13 cellular contexts compared by ENCODE assay signal in the genomic region with DNA sequence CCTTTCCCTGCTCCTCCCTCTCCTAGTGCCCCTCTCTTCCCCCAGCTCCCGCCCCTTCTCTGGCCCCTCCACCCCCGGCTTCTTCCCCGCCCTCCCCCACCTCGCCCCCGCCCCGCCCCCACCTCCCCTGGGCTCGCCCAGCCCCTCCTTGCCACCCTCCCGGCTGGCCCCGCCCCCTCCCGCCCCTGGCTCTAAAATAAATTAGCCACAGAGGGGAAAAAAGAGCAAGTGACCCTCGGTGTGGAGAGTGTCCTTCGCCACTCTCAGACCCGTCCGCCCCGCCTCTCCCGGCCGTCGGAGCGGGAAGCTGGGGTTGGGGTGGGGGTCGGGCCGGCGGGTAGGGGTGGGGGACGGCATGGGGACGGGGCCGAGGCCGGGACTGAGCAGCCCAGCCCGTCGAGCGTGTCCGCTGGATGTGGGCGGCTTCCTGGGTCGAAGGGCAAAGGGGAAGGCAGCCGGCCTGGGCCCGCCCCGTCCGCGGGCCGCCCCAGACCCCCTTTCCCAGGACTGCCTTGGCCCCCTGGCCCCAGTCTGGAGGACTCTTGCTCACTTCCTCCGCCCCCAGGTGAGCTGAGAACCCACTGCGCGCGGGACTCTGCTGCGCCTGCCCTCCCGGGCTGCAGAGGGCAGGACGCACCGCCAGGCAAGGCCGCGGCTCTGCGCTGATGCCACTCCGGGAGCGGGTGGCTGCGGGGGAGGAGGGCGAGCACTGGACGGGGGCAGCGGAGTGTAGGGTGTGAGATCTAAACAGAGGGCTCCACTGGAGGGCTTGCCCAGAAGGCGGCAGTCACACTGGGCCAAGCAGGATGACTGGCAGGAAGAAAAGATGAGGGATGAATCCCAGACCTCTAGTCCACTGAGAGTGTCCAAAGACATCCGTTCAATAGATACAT. TPM values are rescaled to one million over a fixed set of nuclear protein-coding genes. Genes with fewer than 3 reads are reported as not detected.
A peak's percentile ranks its signal among the peaks of the same experiment; 100 is the strongest.
DNase-seq lines count a peak whose midpoint lies in the region; TF ChIP-seq lines count a peak whose summit lies in the region.
"Had no signal": no experiment of that assay in that cellular context is flagged by ENCODE, and none has a peak within 500 bp of the region (broad histone marks: within the 10 kb centered on the region; RNA-seq: fewer than 3 reads in every experiment).

No MANE protein-coding gene starts in this region.

- H3K4me3 ChIP-seq in iPS-11a (ENCODE audit: low read depth, low read length) (peak overlapping the region; percentile 33), ovary (peak overlapping the region; percentile 31), GM23248 (no peak overlapping the region)

- TF ChIP-seq CTCF in ovary (IDR thresholded peaks at IDR 0.05): no peak

- intact Hi-C loops in ovary (cut with DNase I): no loop called here

- H3K9ac ChIP-seq in GM23248: no peak overlapping the region

- no peaks in the 10 kb centered on the region for H3F3A ChIP-seq in GM23248 (ENCODE audit: insufficient read depth)

- no peaks in the 10 kb centered on the region for H3K79me2 ChIP-seq in GM23248 (ENCODE audit: insufficient read depth)

- no peaks in the 10 kb centered on the region for H3K27me3 ChIP-seq in ovary
- peaks cover 40% of the 10 kb centered on the region for H3K27me3 ChIP-seq in GM23248 (replicated peaks; ENCODE audit: insufficient read depth)

- H3K9me2 ChIP-seq in GM23248 (ENCODE audit: insufficient read depth): no peaks in the 10 kb centered on the region

- no peak overlapping the region for H2AFZ ChIP-seq in GM23248

- H3K36me3 ChIP-seq in ovary: no peaks in the 10 kb centered on the region
- no peaks in the 10 kb centered on the region for H3K36me3 ChIP-seq in GM23248 (ENCODE audit: low read depth)

- no peak for TF ChIP-seq EP300 in ovary (IDR thresholded peaks at IDR 0.05)

- H3K9me3 ChIP-seq in ovary: no peaks in the 10 kb centered on the region
- no peaks in the 10 kb centered on the region for H3K9me3 ChIP-seq in GM23248 (ENCODE audit: low read depth)

- H3K27ac ChIP-seq in ovary: no peak overlapping the region
- H3K27ac ChIP-seq in GM23248: no peak overlapping the region

- in situ Hi-C loops in ACHN (cut with HindIII; ENCODE audit: low pct_ligation_motif_present, low pct_unique_long_range_greater_than_20kb, low sequenced_read_pairs) (no loop called here), GM23248 (cut with MboI) (no loop called here)

- DNase-seq in ACHN: peak; percentile 73
- DNase-seq in HuH-7.5 (ENCODE audit: low spot score): peak; percentile 92
- no peak for DNase-seq in ovary
- no peak for DNase-seq in stimulated activated CD4-positive, alpha-beta T cell treated with anti-CD3 and anti-CD28 coated beads, Interleukin-15, amount 100 ng/mL, for 24 hours
- no peak for DNase-seq in GM23248
- DNase-seq in T-helper 1 cell: no peak
- no peak for DNase-seq in activated naive CD4-positive, alpha-beta T cell treated with anti-CD3 and anti-CD28 coated beads, Interleukin-2, amount 50 U/mL, for 16 hours
- DNase-seq: activated CD4-positive, alpha-beta T cell treated with anti-CD3 and anti-CD28 coated beads for 36 hours; activated naive CD4-positive, alpha-beta T cell; effector memory CD8-positive, alpha-beta T cell had no signal

- H3K4me1 ChIP-seq in ovary (ENCODE audit: insufficient read depth): peaks cover 2% of the 10 kb centered on the region
- H3K4me1 ChIP-seq in GM23248 (ENCODE audit: insufficient read depth): no peaks in the 10 kb centered on the region; the same call in 1 of the 2 replicates

- WGBS in ovary, 3 donors: 35 to 74% (median 45%) methylated on average over 25 to 56 of the region's 57 CpGs
- WGBS in GM23248 (ENCODE audit: low coverage in 1 of 2, low lambda C conversion rate in 2 of 2, missing lambda C conversion rate in 2 of 2), 2 experiments: 57 to 83% methylated on average over 21 to 57 of the region's 57 CpGs

- no peak overlapping the region for H3K4me2 ChIP-seq in GM23248 (ENCODE audit: unreplicated experiment)

- TF ChIP-seq POLR2A in ovary (IDR thresholded peaks at IDR 0.05): no peak

- H4K20me1 ChIP-seq in GM23248 (ENCODE audit: insufficient read depth): no peaks in the 10 kb centered on the region

RNA-seq across cellular contexts. Expression of gene FIGNL2, which starts 0.6 kb away (rescaled TPM):
- under 1 TPM; 0.11 to 0.50 (median 0.33) TPM for total RNA-seq in ovary
- polyA plus RNA-seq in ovary (under 1 TPM; 0.18 to 0.22 TPM), GM23248 (2016; fragmentation: Nextera tagmentation; extraction: Ambion mirVana) (0.13 and 0.23 TPM in 2 replicates)
- 0.32 and 0.76 TPM in 2 replicates for total RNA-seq in GM23248 (2014; rRNA removed; shearing (Covaris generic))
- polyA plus RNA-seq: IgD-negative memory B cell had no signal

RNA-seq across cellular contexts. Expression of gene ANKRD33, which starts 38.8 kb away (rescaled TPM):
- not detected for total RNA-seq in ovary
- polyA plus RNA-seq in ovary: not detected
- total RNA-seq in GM23248 (2014; rRNA removed; shearing (Covaris generic)): not detected in 2 replicates
- not detected in 2 replicates for polyA plus RNA-seq in GM23248 (2016; fragmentation: Nextera tagmentation; extraction: Ambion mirVana)
- total RNA-seq: activated CD4-positive, alpha-beta T cell treated with anti-CD3 and anti-CD28 coated beads for 36 hours had no signal
- polyA plus RNA-seq: BJ, IgD-negative memory B cell had no signal

RNA-seq across cellular contexts. Expression of gene ACVRL1, which starts 58.2 kb away (rescaled TPM):
- 10 to 100 TPM in 5 of 7 donors, 1 to 10 TPM in 2; 5.7 to 17.6 (median 15.6) TPM for total RNA-seq in ovary
- polyA plus RNA-seq in ovary (10 to 100 TPM in 1 of 2 donors, 1 to 10 TPM in 1; 8.0 to 11.1 TPM), GM23248 (2016; fragmentation: Nextera tagmentation; extraction: Ambion mirVana) (18.9 and 19.1 TPM in 2 replicates)
- total RNA-seq in GM23248 (2014; rRNA removed; shearing (Covaris generic)): 67.4 and 114 TPM in 2 replicates
- total RNA-seq: activated CD4-positive, alpha-beta T cell treated with anti-CD3 and anti-CD28 coated beads for 36 hours had no signal
- polyA plus RNA-seq: IgD-negative memory B cell had no signal

Comparison
In these comparisons a context has a peak if more than half of its experiments do, and no peak if none do; other contexts are left out.
1. DNase-seq: peak in ACHN (single experiment) and HuH-7.5 (single experiment); none in ovary (0 of 5), stimulated activated CD4-positive, alpha-beta T cell treated with anti-CD3 and anti-CD28 coated beads, Interleukin-15, amount 100 ng/mL, for 24 hours (single experiment), GM23248 (single experiment), T-helper 1 cell (0 of 5) and activated naive CD4-positive, alpha-beta T cell treated with anti-CD3 and anti-CD28 coated beads, Interleukin-2, amount 50 U/mL, for 16 hours (single experiment).